ENCODE assay signal across 9 cellular contexts in the genomic region with DNA sequence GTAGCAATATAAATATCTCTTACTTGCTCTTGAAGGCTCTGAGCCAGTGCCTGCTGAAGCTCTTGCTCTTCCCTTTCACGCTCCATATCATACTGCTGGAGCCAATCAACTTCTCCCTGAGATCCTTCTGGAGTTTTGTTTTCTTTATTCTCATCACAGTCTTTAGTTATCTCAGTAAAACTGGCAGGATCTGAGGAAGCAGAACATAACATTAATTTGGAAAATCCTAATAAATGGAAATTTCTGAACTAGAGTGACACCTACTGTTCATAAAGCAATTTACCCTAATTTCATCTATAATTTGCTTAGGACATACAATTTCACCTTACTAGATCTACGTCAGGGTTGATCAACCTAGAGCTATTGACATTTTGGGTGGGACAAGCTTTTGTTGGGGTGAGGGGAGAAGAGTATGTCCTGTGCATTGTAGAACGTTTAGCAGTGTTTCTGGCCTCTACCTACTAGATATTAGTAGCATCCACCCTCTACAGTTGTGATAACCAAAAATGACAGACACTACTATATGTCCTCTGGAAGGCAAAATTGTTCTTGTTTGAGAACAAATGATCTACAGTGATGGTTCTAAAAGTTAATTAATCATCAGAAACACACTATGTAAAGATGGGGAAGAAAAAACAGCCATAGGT. TPM values are rescaled to one million over a fixed set of nuclear protein-coding genes. Genes with fewer than 3 reads are reported as not detected.
DNase-seq lines count a peak whose midpoint lies in the region; ATAC-seq and TF ChIP-seq lines count a peak whose summit lies in the region.
"Had no signal": no experiment of that assay in that cellular context is flagged by ENCODE, and none has a peak within 500 bp of the region (broad histone marks: within the 10 kb centered on the region; RNA-seq: fewer than 3 reads in every experiment).

No MANE protein-coding gene starts in this region.

- no peaks in the 10 kb centered on the region for H3K27me3 Mint-ChIP-seq in activated CD4-positive, alpha-beta memory T cell treated with anti-CD3 and anti-CD28 coated beads, Interleukin-2, amount 10 ng/mL, durations not matched to agents 7 days and 5 days

- H2BK12ac ChIP-seq in neuronal stem cell (ENCODE audit: low read length): no peak overlapping the region

- H3K18ac ChIP-seq in neuronal stem cell (ENCODE audit: low read length): no peak overlapping the region

- no peak overlapping the region for H2BK120ac ChIP-seq in neuronal stem cell (ENCODE audit: low read depth, low read length)

- peaks cover 47% of the 10 kb centered on the region for H3K36me3 Mint-ChIP-seq in activated CD4-positive, alpha-beta memory T cell treated with anti-CD3 and anti-CD28 coated beads, Interleukin-2, amount 10 ng/mL, durations not matched to agents 7 days and 5 days (ENCODE audit: low read depth)

- 31% methylated on average over 3 of the region's 3 CpGs for WGBS in liver
- no CpG with 5 or more reads among the region's 3 CpGs for WGBS in neuronal stem cell (ENCODE audit: extremely low coverage in 2 of 2, insufficient read length in 2 of 2, insufficient replicate concordance in 1 of 2), 2 donors

- peak; percentile 48 for TF ChIP-seq CTCF in liver (IDR thresholded peaks at IDR 0.05; ENCODE audit: low read depth, low read length, missing input control)

- H3K9me3 ChIP-seq in liver (ENCODE audit: control insufficient read depth in 4 of 4, low read length in 3 of 4): no peaks in the 10 kb centered on the region
- no peaks in the 10 kb centered on the region for H3K9me3 ChIP-seq in neuronal stem cell (replicated peaks in 1 of 2; ENCODE audit: control insufficient read depth in 2 of 2, insufficient read depth in 1 of 2, low read depth in 1 of 2, low read length in 2 of 2)

- H3K4ac ChIP-seq in neuronal stem cell (ENCODE audit: low read length): no peak overlapping the region

- no peak overlapping the region for H3K23ac ChIP-seq in neuronal stem cell (ENCODE audit: low read depth, low read length, poor library complexity)

- no peak overlapping the region for H4K91ac ChIP-seq in neuronal stem cell (ENCODE audit: low read depth, low read length, poor library complexity)

- no peak overlapping the region for H2AK5ac ChIP-seq in neuronal stem cell (ENCODE audit: low read depth, low read length)

- POLR2A ChIA-PET in activated CD4-positive, alpha-beta memory T cell treated with anti-CD3 and anti-CD28 coated beads, Interleukin-2, amount 10 ng/mL, durations not matched to agents 7 days and 5 days (lab: Charles Lee): no interaction called here

- H3K79me1 ChIP-seq in neuronal stem cell (ENCODE audit: low read depth, low read length): no peaks in the 10 kb centered on the region

- CTCF ChIA-PET in activated CD4-positive, alpha-beta memory T cell treated with anti-CD3 and anti-CD28 coated beads, Interleukin-2, amount 10 ng/mL, durations not matched to agents 7 days and 5 days (lab: Charles Lee): interaction anchor here (0.6 to 2.8 kb wide), 17 partner anchors 8 to 196 kb away, joined by 3 to 11 read pairs (median 4); a partner anchor contains a TSS

- DNase-seq in AML-193 (lab: John Stamatoyannopoulos, UW) (peak; percentile 32 to 54), HuH-7 (ENCODE audit: low spot score) (peak; percentile 2), brain pericyte (ENCODE audit: low read depth, low spot score) (peak; percentile 7), neuronal stem cell (ENCODE audit: low spot score) (no peak), occipital lobe (lab: John Stamatoyannopoulos, UW) (no peak)
- no peak for DNase-seq in activated CD4-positive, alpha-beta memory T cell treated with anti-CD3 and anti-CD28 coated beads, Interleukin-2, amount 10 ng/mL, durations not matched to agents 7 days and 5 days

- H3K27ac Mint-ChIP-seq in activated CD4-positive, alpha-beta memory T cell treated with anti-CD3 and anti-CD28 coated beads, Interleukin-2, amount 10 ng/mL, durations not matched to agents 7 days and 5 days: no peak overlapping the region

- H2AFZ ChIP-seq in neuronal stem cell (ENCODE audit: low read length): no peak overlapping the region

- H3K27me3 ChIP-seq in liver (ENCODE audit: control insufficient read depth in 4 of 4, insufficient read depth in 4 of 4, low read length in 3 of 4): no peaks in the 10 kb centered on the region
- no peaks in the 10 kb centered on the region for H3K27me3 ChIP-seq in neuronal stem cell (ENCODE audit: control insufficient read depth in 3 of 3, insufficient read depth in 3 of 3, low read depth in 1 of 3, low read length in 3 of 3)

- no peaks in the 10 kb centered on the region for H3K9me3 Mint-ChIP-seq in activated CD4-positive, alpha-beta memory T cell treated with anti-CD3 and anti-CD28 coated beads, Interleukin-2, amount 10 ng/mL, durations not matched to agents 7 days and 5 days

- TF ChIP-seq RAD21 in liver (IDR thresholded peaks at IDR 0.05): peak; percentile 81 to 83

- H3K4me3 ChIP-seq in liver (ENCODE audit: low read depth in 1 of 3, low read length in 3 of 3) (no peak overlapping the region), neuronal stem cell (ENCODE audit: low read length in 2 of 2) (no peak overlapping the region)

- H3K27ac ChIP-seq in liver (ENCODE audit: low read depth in 1 of 2, low read length in 2 of 2): no peak overlapping the region
- no peak overlapping the region for H3K27ac ChIP-seq in neuronal stem cell (replicated peaks; ENCODE audit: low read length)

- H2BK15ac ChIP-seq in neuronal stem cell (ENCODE audit: low read length): no peak overlapping the region

- H3K14ac ChIP-seq in neuronal stem cell (ENCODE audit: low read length): no peak overlapping the region

- no peak overlapping the region for H2BK5ac ChIP-seq in neuronal stem cell (ENCODE audit: low read length)

- no peak overlapping the region for H3K9ac ChIP-seq in liver (ENCODE audit: low read depth in 1 of 2, low read length in 2 of 2)
- H3K9ac ChIP-seq in neuronal stem cell (ENCODE audit: low read depth, low read length, poor library complexity): no peak overlapping the region

- H3K36me3 ChIP-seq in liver (ENCODE audit: control insufficient read depth in 4 of 4, insufficient read depth in 3 of 4, low read depth in 1 of 4, low read length in 3 of 4) (peaks cover 6 to 7% (median 6%) of the 10 kb centered on the region in 4 donors), neuronal stem cell (replicated peaks in 1 of 2; ENCODE audit: control insufficient read depth in 2 of 2, insufficient read depth in 2 of 2, low read length in 2 of 2) (peaks cover 12 to 73% of the 10 kb centered on the region in 2 donors)

- ATAC-seq in HG03045 (IDR thresholded peaks at IDR 0.05; ENCODE audit: unreplicated experiment): no peak

- no peak overlapping the region for H3K4me2 ChIP-seq in neuronal stem cell (ENCODE audit: insufficient read depth, low read length, poor library complexity, severe bottlenecking)

- H3K4me1 ChIP-seq in liver (ENCODE audit: control insufficient read depth in 4 of 4, insufficient read depth in 4 of 4, low read length in 3 of 4) (no peaks in the 10 kb centered on the region), neuronal stem cell (ENCODE audit: control insufficient read depth in 2 of 2, insufficient read depth in 1 of 2, low read depth in 1 of 2, low read length in 2 of 2) (no peaks in the 10 kb centered on the region)

- H3K4me3 Mint-ChIP-seq in activated CD4-positive, alpha-beta memory T cell treated with anti-CD3 and anti-CD28 coated beads, Interleukin-2, amount 10 ng/mL, durations not matched to agents 7 days and 5 days: no peak overlapping the region

- H4K8ac ChIP-seq in neuronal stem cell (ENCODE audit: low read depth, low read length): no peak overlapping the region

- peaks cover 8% of the 10 kb centered on the region for H3K4me1 Mint-ChIP-seq in activated CD4-positive, alpha-beta memory T cell treated with anti-CD3 and anti-CD28 coated beads, Interleukin-2, amount 10 ng/mL, durations not matched to agents 7 days and 5 days

TF ChIP-seq in liver, 16 proteins besides CTCF, POLR2A, EP300 and RAD21:
- TF ChIP-seq FOXA2 (IDR thresholded peaks at IDR 0.05) (no peak), RXRA (IDR thresholded peaks at IDR 0.05) (no peak), SP1 (IDR thresholded peaks at IDR 0.05) (no peak), EGR1 (IDR thresholded peaks at IDR 0.05; ENCODE audit: low read depth in 2 of 2) (no peak), YY1 (IDR thresholded peaks at IDR 0.05) (no peak), NR2F2 (IDR thresholded peaks at IDR 0.05) (no peak), FOXA1 (IDR thresholded peaks at IDR 0.05) (no peak), HNF4A (conservative IDR thresholded peaks at IDR 0.05) (no peak), GABPA (IDR thresholded peaks at IDR 0.05 in 1 of 2, conservative IDR thresholded peaks at IDR 0.05 in 1 of 2) (no peak), TAF1 (conservative IDR thresholded peaks at IDR 0.05) (no peak), HNF4G (IDR thresholded peaks at IDR 0.05) (no peak), JUND (IDR thresholded peaks at IDR 0.05) (no peak)
- TF ChIP-seq, protein P1, sequence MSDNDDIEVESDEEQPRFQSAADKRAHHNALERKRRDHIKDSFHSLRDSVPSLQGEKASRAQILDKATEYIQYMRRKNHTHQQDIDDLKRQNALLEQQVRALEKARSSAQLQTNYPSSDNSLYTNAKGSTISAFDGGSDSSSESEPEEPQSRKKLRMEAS (IDR thresholded peaks at IDR 0.05): no peak
- TF ChIP-seq, protein P2, sequence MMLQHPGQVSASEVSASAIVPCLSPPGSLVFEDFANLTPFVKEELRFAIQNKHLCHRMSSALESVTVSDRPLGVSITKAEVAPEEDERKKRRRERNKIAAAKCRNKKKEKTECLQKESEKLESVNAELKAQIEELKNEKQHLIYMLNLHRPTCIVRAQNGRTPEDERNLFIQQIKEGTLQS (IDR thresholded peaks at IDR 0.05): no peak
- TF ChIP-seq, protein P3, sequence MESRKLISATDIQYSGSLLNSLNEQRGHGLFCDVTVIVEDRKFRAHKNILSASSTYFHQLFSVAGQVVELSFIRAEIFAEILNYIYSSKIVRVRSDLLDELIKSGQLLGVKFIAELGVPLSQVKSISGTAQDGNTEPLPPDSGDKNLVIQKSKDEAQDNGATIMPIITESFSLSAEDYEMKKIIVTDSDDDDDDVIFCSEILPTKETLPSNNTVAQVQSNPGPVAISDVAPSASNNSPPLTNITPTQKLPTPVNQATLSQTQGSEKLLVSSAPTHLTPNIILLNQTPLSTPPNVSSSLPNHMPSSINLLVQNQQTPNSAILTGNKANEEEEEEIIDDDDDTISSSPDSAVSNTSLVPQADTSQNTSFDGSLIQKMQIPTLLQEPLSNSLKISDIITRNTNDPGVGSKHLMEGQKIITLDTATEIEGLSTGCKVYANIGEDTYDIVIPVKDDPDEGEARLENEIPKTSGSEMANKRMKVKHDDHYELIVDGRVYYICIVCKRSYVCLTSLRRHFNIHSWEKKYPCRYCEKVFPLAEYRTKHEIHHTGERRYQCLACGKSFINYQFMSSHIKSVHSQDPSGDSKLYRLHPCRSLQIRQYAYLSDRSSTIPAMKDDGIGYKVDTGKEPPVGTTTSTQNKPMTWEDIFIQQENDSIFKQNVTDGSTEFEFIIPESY (IDR thresholded peaks at IDR 0.05): no peak

RNA-seq across cellular contexts. Expression of a gene that starts 47.2 kb away (rescaled TPM):
- 10 to 100 TPM; 42.3 to 72.0 TPM for total RNA-seq in liver
- polyA plus RNA-seq in liver: 10 to 100 TPM; 16.4 to 21.0 TPM
- not detected for total RNA-seq in activated CD4-positive, alpha-beta memory T cell treated with anti-CD3 and anti-CD28 coated beads, Interleukin-2, amount 10 ng/mL, durations not matched to agents 7 days and 5 days
- polyA plus RNA-seq in neuronal stem cell (2013, experiment 1 of 2): 0.07 TPM
- 0.08 TPM for polyA plus RNA-seq in neuronal stem cell (2013, experiment 2 of 2)
- total RNA-seq in occipital lobe: not detected
- total RNA-seq: subcutaneous adipose tissue had no signal

Comparison
In these comparisons a context has a peak if more than half of its experiments do, and no peak if none do; other contexts are left out.
1. DNase-seq: peak in AML-193 (2 of 2), HuH-7 (single experiment) and brain pericyte (single experiment); none in activated CD4-positive, alpha-beta memory T cell treated with anti-CD3 and anti-CD28 coated beads, Interleukin-2, amount 10 ng/mL, durations not matched to agents 7 days and 5 days (single experiment), neuronal stem cell (single experiment) and occipital lobe (single experiment).
2. RNA of a gene that starts 47.2 kb away (total RNA-seq): 42.3 to 72.0 TPM in liver; not detected in activated CD4-positive, alpha-beta memory T cell treated with anti-CD3 and anti-CD28 coated beads, Interleukin-2, amount 10 ng/mL, durations not matched to agents 7 days and 5 days and not detected in occipital lobe (single experiment); every median in the first group is over 10 times any median in the second.